ENCODE assay signal across 8 cellular contexts in genomic region chrX:35380808-35381700, GRCh38.
DNase-seq lines count a peak whose midpoint lies in the region; ATAC-seq and TF ChIP-seq lines count a peak whose summit lies in the region.

No MANE protein-coding gene starts in this region.

- H3K4me3 ChIP-seq in epithelial cell of proximal tubule (ENCODE audit: low read depth, low read length), result no peak overlapping the region
- no peak overlapping the region for H3K4me3 ChIP-seq in spleen

- TF ChIP-seq CTCF in epithelial cell of proximal tubule (conservative IDR thresholded peaks at IDR 0.05; ENCODE audit: low read depth, low read length), result peak; percentile 72
- peak in 8 of 11 experiments; percentile 17 to 44 (median 33) for TF ChIP-seq CTCF in spleen (IDR thresholded peaks at IDR 0.05 in 8 of 11, conservative IDR thresholded peaks at IDR 0.05 in 3 of 11)

- TF ChIP-seq POLR2A in spleen (IDR thresholded peaks at IDR 0.05), result no peak

- no peaks in the 10 kb centered on the region for H3K36me3 ChIP-seq in spleen

- intact Hi-C loops in spleen (cut with DNase I; ENCODE audit: low total_unique reads), result no loop called here

- DNase-seq in SKM-1 treated with dmso at 0.1 percent for 144 hours (lab: John Stamatoyannopoulos, UW; ENCODE audit: unreplicated experiment) (peak; percentile 3), SKM-1 (lab: John Stamatoyannopoulos, UW; ENCODE audit: unreplicated experiment) (no peak), NCI-H748 treated with DMSO at 0.1 percent for 48 hours (lab: John Stamatoyannopoulos, UW) (peak; percentile 0), epithelial cell of proximal tubule (ENCODE audit: low read depth) (peak; percentile 12), spleen (no peak), T-helper 1 cell (no peak)
- no peak for DNase-seq in NK-92 treated with Interleukin-12 subunit alpha and Interleukin-12 subunit beta, amount 100 ng/mL, for 24 hours (lab: John Stamatoyannopoulos, UW)

- H3K27ac ChIP-seq in spleen, result no peak overlapping the region

- H3K27me3 ChIP-seq in spleen (replicated peaks in 1 of 7), result no peaks in the 10 kb centered on the region

- no peaks in the 10 kb centered on the region for H3K4me1 ChIP-seq in spleen

- 66 to 80% (median 74%) methylated on average over 5 to 6 of the region's 6 CpGs for WGBS in spleen, 5 donors

- ATAC-seq in HG02870 (IDR thresholded peaks at IDR 0.05; ENCODE audit: unreplicated experiment), result peak; percentile 77

- H3K9me3 ChIP-seq in spleen, result no peaks in the 10 kb centered on the region

Comparison
In these comparisons a context has a peak if more than half of its experiments do, and no peak if none do; other contexts are left out.
1. DNase-seq: peak in SKM-1 treated with dmso at 0.1 percent for 144 hours (single experiment), NCI-H748 treated with DMSO at 0.1 percent for 48 hours (single experiment) and epithelial cell of proximal tubule (single experiment); none in SKM-1 (single experiment), spleen (single experiment), T-helper 1 cell (0 of 5) and NK-92 treated with Interleukin-12 subunit alpha and Interleukin-12 subunit beta, amount 100 ng/mL, for 24 hours (single experiment).